In genomic region chr1:216193839-216194443, GRCh38 we compare ENCODE assay signal across 14 cellular contexts.
DNase-seq lines count a peak whose midpoint lies in the region; ATAC-seq and TF ChIP-seq lines count a peak whose summit lies in the region.
"Had no signal": no experiment of that assay in that cellular context is flagged by ENCODE, and none has a peak within 500 bp of the region (broad histone marks: within the 10 kb centered on the region; RNA-seq: fewer than 3 reads in every experiment).

No MANE protein-coding gene starts in this region.

- CTCF ChIA-PET in WTC11 (lab: Charles Lee): interaction anchor here (0.7 to 2.8 kb wide), 10 partner anchors 10 to 222 kb away, joined by 3 to 22 read pairs (median 4); no protein-coding TSS in a partner anchor

- H4K8ac ChIP-seq in trophoblast cell (ENCODE audit: low read depth, low read length): no peak overlapping the region

- no peak overlapping the region for H3K27ac Mint-ChIP-seq in WTC11

- H4K12ac ChIP-seq in trophoblast cell (ENCODE audit: low read depth, low read length): no peak overlapping the region

- no peak overlapping the region for H3K23ac ChIP-seq in trophoblast cell (ENCODE audit: low read length)

- H3K27me3 Mint-ChIP-seq in WTC11 (ENCODE audit: low read depth): no peaks in the 10 kb centered on the region

- TF ChIP-seq EP300 in esophagus muscularis mucosa (IDR thresholded peaks at IDR 0.05): no peak

- H3K27ac ChIP-seq in trophoblast cell (ENCODE audit: low read depth, low read length) (no peak overlapping the region), esophagus muscularis mucosa (replicated peaks in 1 of 4) (no peak overlapping the region)
- H3K27ac ChIP-seq: adrenal gland had no signal

- no peaks in the 10 kb centered on the region for H3K9me3 Mint-ChIP-seq in WTC11

- no peak overlapping the region for H2BK120ac ChIP-seq in trophoblast cell (ENCODE audit: insufficient read depth, low read length, poor library complexity)

- H3K79me1 ChIP-seq in trophoblast cell (ENCODE audit: low read length): no peaks in the 10 kb centered on the region

- H3K4me3 Mint-ChIP-seq in WTC11: no peak overlapping the region

- no peak overlapping the region for H2AK5ac ChIP-seq in trophoblast cell (ENCODE audit: low read length)

- no peaks in the 10 kb centered on the region for H3K36me3 ChIP-seq in trophoblast cell (ENCODE audit: control insufficient read depth in 1 of 2, insufficient read depth in 2 of 2, low read length in 2 of 2)
- no peaks in the 10 kb centered on the region for H3K36me3 ChIP-seq in esophagus muscularis mucosa
- H3K36me3 ChIP-seq: adrenal gland had no signal

- TF ChIP-seq CTCF in WTC11 (IDR thresholded peaks at IDR 0.05) (no peak), esophagus muscularis mucosa (IDR thresholded peaks at IDR 0.05) (peak in 1 of 3 experiments; percentile 4)

- H3K18ac ChIP-seq in trophoblast cell (ENCODE audit: low read length): no peak overlapping the region

- POLR2A ChIA-PET in WTC11 (lab: Charles Lee): no interaction called here

- H3K4me1 Mint-ChIP-seq in WTC11: peaks cover 10% of the 10 kb centered on the region

- H3K27me3 ChIP-seq in trophoblast cell (ENCODE audit: insufficient read depth, low read length) (no peaks in the 10 kb centered on the region), esophagus muscularis mucosa (no peaks in the 10 kb centered on the region)
- H3K27me3 ChIP-seq: adrenal gland had no signal

- H2BK5ac ChIP-seq in trophoblast cell (ENCODE audit: low read depth, low read length, poor library complexity): no peak overlapping the region

- no peak overlapping the region for H3K4me3 ChIP-seq in trophoblast cell (ENCODE audit: low read depth, low read length)
- H3K4me3 ChIP-seq in esophagus muscularis mucosa: no peak overlapping the region
- H3K4me3 ChIP-seq: adrenal gland had no signal

- no peak for TF ChIP-seq POLR2A in esophagus muscularis mucosa (IDR thresholded peaks at IDR 0.05; ENCODE audit: low read depth)

- H3K14ac ChIP-seq in trophoblast cell (ENCODE audit: low read length): no peak overlapping the region

- DNase-seq in GM03348 (ENCODE audit: low spot score) (peak; percentile 4), HT-29 (ENCODE audit: low spot score) (peak; percentile 10), WTC11 (ENCODE audit: low spot score) (no peak), trophoblast cell (peak; percentile 18 to 42), midbrain (lab: John Stamatoyannopoulos, UW) (no peak), esophagus muscularis mucosa (ENCODE audit: extremely low spot score) (no peak)
- DNase-seq: activated CD8-positive, alpha-beta memory T cell treated with anti-CD3 and anti-CD28 coated beads, Interleukin-2, amount 50 U/mL, for 48 hours; adrenal gland; effector CD8-positive, alpha-beta T cell; GOT3; MM.1S; right cardiac atrium; T-helper 9 cell had no signal

- H3K9ac ChIP-seq in trophoblast cell (ENCODE audit: low read length): no peak overlapping the region

- intact Hi-C loops in esophagus muscularis mucosa (cut with DNase I): no loop called here

- no peak overlapping the region for H4K91ac ChIP-seq in trophoblast cell (ENCODE audit: low read depth, low read length)

- H3K4me2 ChIP-seq in trophoblast cell (ENCODE audit: low read length): no peak overlapping the region

- H3K4me1 ChIP-seq in trophoblast cell (ENCODE audit: control insufficient read depth in 1 of 2, insufficient read depth in 2 of 2, low read length in 2 of 2) (no peaks in the 10 kb centered on the region), esophagus muscularis mucosa (no peaks in the 10 kb centered on the region)
- H3K4me1 ChIP-seq: adrenal gland had no signal

- WGBS in trophoblast cell (ENCODE audit: extremely low coverage, insufficient coverage, insufficient read length): no CpG with 5 or more reads among the region's 7 CpGs
- WGBS in esophagus muscularis mucosa: 85% methylated on average over 7 of the region's 7 CpGs

- H3K36me3 Mint-ChIP-seq in WTC11: no peaks in the 10 kb centered on the region

- no peak overlapping the region for H2BK12ac ChIP-seq in trophoblast cell (ENCODE audit: low read length)

- no peaks in the 10 kb centered on the region for H3K79me2 ChIP-seq in trophoblast cell (ENCODE audit: control insufficient read depth, insufficient read depth, low read length, poor library complexity)

- H3K4ac ChIP-seq in trophoblast cell (ENCODE audit: low read depth, low read length): no peak overlapping the region

- ATAC-seq in WTC11 (peak; percentile 94), HG03159 (IDR thresholded peaks at IDR 0.05; ENCODE audit: unreplicated experiment) (no peak)
- ATAC-seq: right cardiac atrium had no signal

- no peak overlapping the region for H2AFZ ChIP-seq in trophoblast cell (ENCODE audit: insufficient read depth, low read length, poor library complexity)

- H3K9me3 ChIP-seq in trophoblast cell (ENCODE audit: insufficient read depth, low read depth, low read length) (no peaks in the 10 kb centered on the region), esophagus muscularis mucosa (no peaks in the 10 kb centered on the region)
- H3K9me3 ChIP-seq: adrenal gland had no signal

TF ChIP-seq in WTC11, 78 proteins besides CTCF, POLR2A, EP300 and RAD21:
- no peak for TF ChIP-seq ELF4 (CRISPR knock-in tag; IDR thresholded peaks at IDR 0.05; ENCODE audit: low read depth)
- TF ChIP-seq NFE2L1 (CRISPR knock-in tag; IDR thresholded peaks at IDR 0.05): no peak
- TF ChIP-seq ZNF317 (CRISPR knock-in tag; IDR thresholded peaks at IDR 0.05; ENCODE audit: borderline replicate concordance, low read depth): no peak
- no peak for TF ChIP-seq NFYB (CRISPR knock-in tag; conservative IDR thresholded peaks at IDR 0.05; ENCODE audit: low read depth)
- TF ChIP-seq FOXP4 (CRISPR knock-in tag; IDR thresholded peaks at IDR 0.05): no peak
- no peak for TF ChIP-seq MYBL2 (CRISPR knock-in tag; IDR thresholded peaks at IDR 0.05)
- no peak for TF ChIP-seq ZSCAN18 (CRISPR knock-in tag; IDR thresholded peaks at IDR 0.05)
- TF ChIP-seq ATF2 (CRISPR knock-in tag; IDR thresholded peaks at IDR 0.05; ENCODE audit: borderline replicate concordance, low read depth): no peak
- TF ChIP-seq ZNF423 (CRISPR knock-in tag; IDR thresholded peaks at IDR 0.05): no peak

Comparison
In these comparisons a context has a peak if more than half of its experiments do, and no peak if none do; other contexts are left out.
1. DNase-seq: peak in GM03348 (single experiment), HT-29 (single experiment) and trophoblast cell (2 of 2); none in WTC11 (single experiment), midbrain (single experiment) and esophagus muscularis mucosa (single experiment).